Comparison of ENCODE assay signal across 9 cellular contexts in genomic region chr2:134258684-134259408, GRCh38. TPM values are rescaled to one million over a fixed set of nuclear protein-coding genes. Genes with fewer than 3 reads are reported as not detected.
DNase-seq lines count a peak whose midpoint lies in the region; ATAC-seq, FAIRE-seq and TF ChIP-seq lines count a peak whose summit lies in the region.
"Had no signal": no experiment of that assay in that cellular context is flagged by ENCODE, and none has a peak within 500 bp of the region (broad histone marks: within the 10 kb centered on the region; RNA-seq: fewer than 3 reads in every experiment).

No MANE protein-coding gene starts in this region.

- no peak for TF ChIP-seq RAD21 in HepG2 (CRISPR knock-in tag; IDR thresholded peaks at IDR 0.05)

- H3K79me2 ChIP-seq in HepG2 (ENCODE audit: insufficient read depth, low read length) = no peaks in the 10 kb centered on the region

- H2AFZ ChIP-seq in HepG2 (ENCODE audit: low read length) = no peak overlapping the region

- H3K9ac ChIP-seq in BLaER1 treated with 17β-estradiol and CSF1 and Interleukin-3, amounts not matched to agents 10 nM and 100 nM = 0 out of 22 replicates have a peak overlapping the region, but pooled peaks of 1 of the 11 experiments have one; percentile 8
- no peak overlapping the region for H3K9ac ChIP-seq in HepG2 (ENCODE audit: insufficient read depth, low read depth, low read length)

- peaks cover 15 to 86% (median 42%) of the 10 kb centered on the region in 11 experiments for H3K36me3 ChIP-seq in BLaER1 treated with 17β-estradiol and CSF1 and Interleukin-3, amounts not matched to agents 10 nM and 100 nM
- peaks cover 14 to 23% of the 10 kb centered on the region in 2 experiments; a peak in 4 of 5 replicates for H3K36me3 ChIP-seq in HepG2 (replicated peaks in 1 of 2; ENCODE audit: control insufficient read depth in 1 of 2, insufficient read depth in 2 of 2, low read length in 2 of 2)

- in situ Hi-C loops in HepG2 (cut with HindIII; ENCODE audit: extremely low pct_ligation_motif_present, low pct_unique_long_range_greater_than_20kb) = no loop called here

- BruUV-seq in HepG2 (replicated peaks; lab: Mats Ljungman, UMichigan) (no TSS peak), Calu3 (replicated peaks; lab: Mats Ljungman, UMichigan) (no TSS peak)

- POLR2A ChIA-PET in activated CD4-positive, alpha-beta memory T cell treated with anti-CD3 and anti-CD28 coated beads, Interleukin-2, amount 10 ng/mL, durations not matched to agents 7 days and 5 days (lab: Charles Lee) = interaction anchor here (1.3 kb wide), 1 partner anchor 9 kb away, joined by 4 read pairs; no protein-coding TSS in a partner anchor
- POLR2A ChIA-PET in HepG2 (lab: Yijun Ruan, JAX) = no interaction called here

- no peak overlapping the region for H3K4me3 ChIP-seq in BLaER1 treated with 17β-estradiol and CSF1 and Interleukin-3, amounts not matched to agents 10 nM and 100 nM
- H3K4me3 ChIP-seq in HepG2 (replicated peaks in 1 of 3; ENCODE audit: insufficient read depth in 1 of 3, low read depth in 2 of 3, low read length in 3 of 3) = no peak overlapping the region

- peak overlapping the region in 6 of 11 experiments; percentile 19 to 63 (median 46); a peak in 10 of 22 replicates for H3K27ac ChIP-seq in BLaER1 treated with 17β-estradiol and CSF1 and Interleukin-3, amounts not matched to agents 10 nM and 100 nM
- H3K27ac ChIP-seq in HepG2 (ENCODE audit: extremely low read length, insufficient read depth, low read length) = no peak overlapping the region

- CTCF ChIA-PET in activated CD4-positive, alpha-beta memory T cell treated with anti-CD3 and anti-CD28 coated beads, Interleukin-2, amount 10 ng/mL, durations not matched to agents 7 days and 5 days (lab: Charles Lee) = no interaction called here
- CTCF ChIA-PET in HepG2 (lab: Yijun Ruan, JAX; ENCODE audit: low intra/inter-chr PET ratio, low total read pairs) = interaction anchor here (0.9 kb wide), 1 partner anchor 14 kb away, joined by 3 read pairs; no protein-coding TSS in a partner anchor
- CTCF ChIA-PET in Calu3 (lab: Charles Lee) = no interaction called here

- WGBS in HepG2 (ENCODE audit: low lambda C conversion rate) = 92% methylated on average over 7 of the region's 7 CpGs

- TF ChIP-seq POLR2A in HepG2 (IDR thresholded peaks at IDR 0.05; ENCODE audit: insufficient read depth in 1 of 2, low read depth in 2 of 2, low read length in 2 of 2) = no peak

- no peaks in the 10 kb centered on the region for H3K27me3 ChIP-seq in BLaER1 treated with 17β-estradiol and CSF1 and Interleukin-3, amounts not matched to agents 10 nM and 100 nM
- no peaks in the 10 kb centered on the region for H3K27me3 ChIP-seq in HepG2 (ENCODE audit: control insufficient read depth in 1 of 2, insufficient read depth in 2 of 2, low read length in 2 of 2)

- intact Hi-C loops in HepG2 (cut with micrococcal nuclease; ENCODE audit: unreplicated experiment) (no loop called here), Calu3 (cut with micrococcal nuclease; ENCODE audit: unreplicated experiment) (no loop called here)

- peaks cover 22% of the 10 kb centered on the region for H3K27me3 Mint-ChIP-seq in activated CD4-positive, alpha-beta memory T cell treated with anti-CD3 and anti-CD28 coated beads, Interleukin-2, amount 10 ng/mL, durations not matched to agents 7 days and 5 days
- no peaks in the 10 kb centered on the region for H3K27me3 Mint-ChIP-seq in Calu3 (ENCODE audit: unreplicated experiment)

- peaks cover 60% of the 10 kb centered on the region for H3K4me1 Mint-ChIP-seq in activated CD4-positive, alpha-beta memory T cell treated with anti-CD3 and anti-CD28 coated beads, Interleukin-2, amount 10 ng/mL, durations not matched to agents 7 days and 5 days
- H3K4me1 Mint-ChIP-seq in Calu3 (ENCODE audit: low read depth, unreplicated experiment) = peaks cover 14% of the 10 kb centered on the region

- H3K27ac Mint-ChIP-seq in activated CD4-positive, alpha-beta memory T cell treated with anti-CD3 and anti-CD28 coated beads, Interleukin-2, amount 10 ng/mL, durations not matched to agents 7 days and 5 days = peak overlapping the region; percentile 58
- H3K27ac Mint-ChIP-seq in Calu3 (ENCODE audit: unreplicated experiment) = no peak overlapping the region

- peaks cover 59 to 92% (median 80%) of the 10 kb centered on the region in 10 experiments for H3K4me1 ChIP-seq in BLaER1 treated with 17β-estradiol and CSF1 and Interleukin-3, amounts not matched to agents 10 nM and 100 nM
- H3K4me1 ChIP-seq in HepG2 (ENCODE audit: insufficient read depth, low read length) = peaks cover 15% of the 10 kb centered on the region

- TF ChIP-seq EP300 in HepG2 (IDR thresholded peaks at IDR 0.05; ENCODE audit: low read depth in 2 of 2, low read length in 2 of 2) = no peak
- no peak for TF ChIP-seq EP300 in HepG2 (CRISPR knock-in tag; IDR thresholded peaks at IDR 0.05; ENCODE audit: borderline replicate concordance)

- H3K4me3 Mint-ChIP-seq in activated CD4-positive, alpha-beta memory T cell treated with anti-CD3 and anti-CD28 coated beads, Interleukin-2, amount 10 ng/mL, durations not matched to agents 7 days and 5 days = no peak overlapping the region
- no peak overlapping the region for H3K4me3 Mint-ChIP-seq in Calu3 (ENCODE audit: low read depth, unreplicated experiment)

- no peaks in the 10 kb centered on the region for H3K9me3 Mint-ChIP-seq in activated CD4-positive, alpha-beta memory T cell treated with anti-CD3 and anti-CD28 coated beads, Interleukin-2, amount 10 ng/mL, durations not matched to agents 7 days and 5 days
- no peaks in the 10 kb centered on the region for H3K9me3 Mint-ChIP-seq in Calu3 (ENCODE audit: low read depth, unreplicated experiment)

- H3K9me3 ChIP-seq in BLaER1 treated with 17β-estradiol and CSF1 and Interleukin-3, amounts not matched to agents 10 nM and 100 nM (replicated peaks in 1 of 11) = no peaks in the 10 kb centered on the region
- H3K9me3 ChIP-seq in HepG2 (ENCODE audit: low read length) = no peaks in the 10 kb centered on the region

- peak; percentile 37 for ATAC-seq in HG02798 (IDR thresholded peaks at IDR 0.05; ENCODE audit: poor library complexity, unreplicated experiment)
- ATAC-seq in HepG2 = peak; percentile 55
- no peak for ATAC-seq in omental fat pad (ENCODE audit: low FRiP score)

- peaks cover 14% of the 10 kb centered on the region for H3K36me3 Mint-ChIP-seq in activated CD4-positive, alpha-beta memory T cell treated with anti-CD3 and anti-CD28 coated beads, Interleukin-2, amount 10 ng/mL, durations not matched to agents 7 days and 5 days (ENCODE audit: low read depth)
- peaks cover 4% of the 10 kb centered on the region for H3K36me3 Mint-ChIP-seq in Calu3 (ENCODE audit: insufficient read depth, unreplicated experiment)

- TF ChIP-seq CTCF in HepG2 (CRISPR knock-in tag; IDR thresholded peaks at IDR 0.05) = no peak
- TF ChIP-seq CTCF in omental fat pad (IDR thresholded peaks at IDR 0.05) = no peak
- no peak for TF ChIP-seq CTCF in Calu3 (IDR thresholded peaks at IDR 0.05; ENCODE audit: unreplicated experiment)

- peak; percentile 76 for DNase-seq in activated CD4-positive, alpha-beta memory T cell treated with anti-CD3 and anti-CD28 coated beads, Interleukin-2, amount 10 ng/mL, durations not matched to agents 7 days and 5 days
- no peak for DNase-seq in HepG2 (ENCODE audit: low spot score)
- DNase-seq in NCI-H2107 (lab: John Stamatoyannopoulos, UW) = no peak
- no peak for DNase-seq in NCI-H1417 treated with DMSO at 0.1 percent for 48 hours (lab: John Stamatoyannopoulos, UW)
- no peak for DNase-seq in omental fat pad (ENCODE audit: low spot score)
- no peak for DNase-seq in Calu3

- H3K4me2 ChIP-seq in BLaER1 treated with 17β-estradiol and CSF1 and Interleukin-3, amounts not matched to agents 10 nM and 100 nM = peak overlapping the region; percentile 52 to 78 (median 69)
- H3K4me2 ChIP-seq in HepG2 (ENCODE audit: low read depth, low read length) = no peak overlapping the region

- peaks cover 12 to 98% (median 45%) of the 10 kb centered on the region in 11 experiments; a peak in 19 of 22 replicates for H4K20me1 ChIP-seq in BLaER1 treated with 17β-estradiol and CSF1 and Interleukin-3, amounts not matched to agents 10 nM and 100 nM
- no peaks in the 10 kb centered on the region for H4K20me1 ChIP-seq in HepG2 (ENCODE audit: insufficient read depth, low read length)

- no peak for FAIRE-seq in HepG2 (lab: Jason Lieb, UNC)
- FAIRE-seq: islet of Langerhans had no signal

TF ChIP-seq in HepG2, 621 proteins besides CTCF, POLR2A, EP300 and RAD21 (continues in another document):
- no peak for TF ChIP-seq HCFC1 (IDR thresholded peaks at IDR 0.05; ENCODE audit: low read depth, low read length)
- TF ChIP-seq MYNN (CRISPR knock-in tag; IDR thresholded peaks at IDR 0.05; ENCODE audit: low read depth) = no peak
- no peak for TF ChIP-seq ZFYVE20 (CRISPR knock-in tag; IDR thresholded peaks at IDR 0.05; ENCODE audit: borderline replicate concordance, low read depth)
- TF ChIP-seq YY1 (IDR thresholded peaks at IDR 0.05; ENCODE audit: insufficient read depth, insufficient replicate concordance, low read depth, low read length) = no peak

RNA-seq across cellular contexts. Expression of gene MGAT5, which starts 5.0 kb away (rescaled TPM):
- total RNA-seq in activated CD4-positive, alpha-beta memory T cell treated with anti-CD3 and anti-CD28 coated beads, Interleukin-2, amount 10 ng/mL, durations not matched to agents 7 days and 5 days = 10 to 100 TPM; 44.5 to 44.9 TPM
- 41.6 and 60.2 TPM in 2 replicates for total RNA-seq in HepG2 (2016; rRNA removed; fragmentation: Illumina TruSeq; extraction: Trizol)
- 135 and 162 TPM in 2 replicates for total RNA-seq in HepG2 (2016; cell fraction: cytosol; rRNA removed; fragmentation: Illumina TruSeq; extraction: Trizol; ENCODE audit: low read depth)
- total RNA-seq in HepG2 (2016; cell fraction: insoluble cytoplasmic fraction; rRNA removed; fragmentation: Illumina TruSeq; extraction: Trizol) = 38.9 and 57.0 TPM in 2 replicates
- total RNA-seq in HepG2 (2016; cell fraction: membrane; rRNA removed; fragmentation: Illumina TruSeq; extraction: Trizol) = 47.6 and 51.1 TPM in 2 replicates
- 89.0 and 90.8 TPM in 2 replicates for total RNA-seq in HepG2 (2016; cell fraction: nucleus; rRNA removed; fragmentation: Illumina TruSeq; extraction: Trizol)
- polyA plus RNA-seq in HepG2 (2011; rRNA removed) = 30.0 and 33.1 TPM in 2 replicates
- polyA plus RNA-seq in HepG2 (2011; cell fraction: cytosol; rRNA removed) = 25.6 and 26.2 TPM in 2 replicates
- polyA plus RNA-seq in HepG2 (2011; cell fraction: nucleus; rRNA removed) = 49.6 and 62.0 TPM in 2 replicates
- 27.4 and 34.9 TPM in 2 replicates for polyA plus RNA-seq in HepG2 (2012)
- 2.3 and 2.7 TPM in 2 replicates for polyA plus RNA-seq in HepG2 (2016; cell fraction: cytosol; fragmentation: Illumina TruSeq; extraction: Trizol; ENCODE audit: low read depth)
- polyA plus RNA-seq in HepG2 (2016; cell fraction: insoluble cytoplasmic fraction; fragmentation: Illumina TruSeq; extraction: Trizol; ENCODE audit: low read depth) = 23.2 and 26.4 TPM in 2 replicates
- 6.2 and 7.2 TPM in 2 replicates for polyA plus RNA-seq in HepG2 (2016; cell fraction: membrane; fragmentation: Illumina TruSeq; extraction: Trizol; ENCODE audit: low read depth)
- 54.2 and 59.9 TPM in 2 replicates for polyA plus RNA-seq in HepG2 (2016; cell fraction: nucleus; fragmentation: Illumina TruSeq; extraction: Trizol; ENCODE audit: insufficient read depth, low read depth)
- polyA minus RNA-seq in HepG2 (2011; rRNA and poly(A)+ RNA removed; ENCODE audit: low replicate concordance) = 26.7 and 71.2 TPM in 2 replicates
- 46.1 and 49.4 TPM in 2 replicates for polyA minus RNA-seq in HepG2 (2011; cell fraction: cytosol; rRNA and poly(A)+ RNA removed)
- 105 and 114 TPM in 2 replicates for polyA minus RNA-seq in HepG2 (2011; cell fraction: nucleus; rRNA and poly(A)+ RNA removed)
- total RNA-seq in omental fat pad = 10 to 100 TPM; 28.3 to 52.3 (median 40.4) TPM
- total RNA-seq in Calu3 (2022) = 112 and 129 TPM in 2 replicates
